8 cellular contexts compared by ENCODE assay signal in genomic region chr4:98479590-98479989, GRCh38.
DNase-seq lines count a peak whose midpoint lies in the region; ATAC-seq, FAIRE-seq and TF ChIP-seq lines count a peak whose summit lies in the region.
"Not testable (repeated sequence)": the region's sequence is repeated elsewhere in the genome, so short reads cannot be mapped to it uniquely, and the experiment has no call there.

No MANE protein-coding gene starts in this region.

- H3K27ac ChIP-seq in PC-3 (ENCODE audit: low read length) (peak overlapping the region; percentile 97), smooth muscle cell (ENCODE audit: low read depth) (peak overlapping the region; percentile 68)

- not testable (repeated sequence) for H3K27me3 Mint-ChIP-seq in activated CD4-positive, alpha-beta T cell treated with anti-CD3 and anti-CD28 coated beads for 36 hours; activated T-helper 1 cell treated with anti-CD3 and anti-CD28 coated beads, Interleukin-12 subunit alpha, Interleukin-12 subunit beta, Interleukin-2, Interleukin-4 antibody, amounts not matched to agents 30 ng/mL and 10 ng/mL and 1 ng/mL, durations not matched to agents 14 hours and 24 hours and 36 hours (ENCODE audit: insufficient read depth)

- not testable (repeated sequence) for ATAC-seq in PC-3; activated CD4-positive, alpha-beta T cell treated with anti-CD3 and anti-CD28 coated beads for 36 hours

- intact Hi-C loops in PC-3 (cut with micrococcal nuclease); activated CD4-positive, alpha-beta T cell treated with anti-CD3 and anti-CD28 coated beads for 36 hours (cut with DNase I, micrococcal nuclease); activated T-helper 1 cell treated with anti-CD3 and anti-CD28 coated beads, Interleukin-12 subunit alpha, Interleukin-12 subunit beta, Interleukin-2, Interleukin-4 antibody, amounts not matched to agents 30 ng/mL and 10 ng/mL and 1 ng/mL, durations not matched to agents 14 hours and 24 hours and 36 hours (cut with micrococcal nuclease): not testable (repeated sequence)

- peaks cover 45% of the 10 kb centered on the region for H3K36me3 Mint-ChIP-seq in activated CD4-positive, alpha-beta T cell treated with anti-CD3 and anti-CD28 coated beads for 36 hours (ENCODE audit: low read depth)
- H3K36me3 Mint-ChIP-seq in activated T-helper 1 cell treated with anti-CD3 and anti-CD28 coated beads, Interleukin-12 subunit alpha, Interleukin-12 subunit beta, Interleukin-2, Interleukin-4 antibody, amounts not matched to agents 30 ng/mL and 10 ng/mL and 1 ng/mL, durations not matched to agents 14 hours and 24 hours and 36 hours (ENCODE audit: low read depth): peaks cover 39% of the 10 kb centered on the region

- TF ChIP-seq EP300 in Ishikawa (IDR thresholded peaks at IDR 0.05; ENCODE audit: borderline replicate concordance): peak; percentile 41; the same call in 1 of the 2 replicates

- not testable (repeated sequence) for BruUV-seq in PC-3 (replicated peaks; lab: Mats Ljungman, UMichigan)

- H3K9me2 ChIP-seq in PC-3 (replicated peaks; ENCODE audit: low read length): not testable (repeated sequence)

- H3K4me3 ChIP-seq in PC-3 (ENCODE audit: low read length): peak overlapping the region; percentile 53
- H3K4me3 ChIP-seq in bronchial epithelial cell (ENCODE audit: low read depth, low read length); smooth muscle cell: not testable (repeated sequence)

- H3K27me3 ChIP-seq in PC-3 (ENCODE audit: low read length); bronchial epithelial cell (ENCODE audit: control insufficient read depth, insufficient read depth, low read length); smooth muscle cell (ENCODE audit: low read depth): not testable (repeated sequence)

- H3K9me3 Mint-ChIP-seq in activated CD4-positive, alpha-beta T cell treated with anti-CD3 and anti-CD28 coated beads for 36 hours (ENCODE audit: low read depth); activated T-helper 1 cell treated with anti-CD3 and anti-CD28 coated beads, Interleukin-12 subunit alpha, Interleukin-12 subunit beta, Interleukin-2, Interleukin-4 antibody, amounts not matched to agents 30 ng/mL and 10 ng/mL and 1 ng/mL, durations not matched to agents 14 hours and 24 hours and 36 hours: not testable (repeated sequence)

- DNase-seq in ELR (ENCODE audit: low read depth): peak; percentile 24
- peak; percentile 76 for DNase-seq in PC-3
- DNase-seq in activated CD4-positive, alpha-beta T cell treated with anti-CD3 and anti-CD28 coated beads for 36 hours; activated T-helper 1 cell treated with anti-CD3 and anti-CD28 coated beads, Interleukin-12 subunit alpha, Interleukin-12 subunit beta, Interleukin-2, Interleukin-4 antibody, amounts not matched to agents 30 ng/mL and 10 ng/mL and 1 ng/mL, durations not matched to agents 14 hours and 24 hours and 36 hours (ENCODE audit: low spot score); smooth muscle cell (lab: John Stamatoyannopoulos, UW; ENCODE audit: unreplicated experiment): not testable (repeated sequence)
- DNase-seq in bronchial epithelial cell (ENCODE audit: low read depth): peak; percentile 85
- DNase-seq in kidney tubule cell (ENCODE audit: low spot score): peak; percentile 22

- H2AFZ ChIP-seq in PC-3 (ENCODE audit: low read length); smooth muscle cell (ENCODE audit: low read depth): not testable (repeated sequence)

- WGBS in smooth muscle cell (ENCODE audit: low lambda C conversion rate): 21% methylated on average over 2 of the region's 2 CpGs

- not testable (repeated sequence) for H4K20me1 ChIP-seq in PC-3 (ENCODE audit: low read length); smooth muscle cell (ENCODE audit: low read depth)

- CTCF ChIA-PET in PC-3 (lab: Charles Lee); activated CD4-positive, alpha-beta T cell treated with anti-CD3 and anti-CD28 coated beads for 36 hours (lab: Charles Lee): not testable (repeated sequence)

- peaks cover 41% of the 10 kb centered on the region for H3K79me2 ChIP-seq in PC-3 (ENCODE audit: low read length)
- peaks cover 35% of the 10 kb centered on the region for H3K79me2 ChIP-seq in smooth muscle cell (ENCODE audit: low read depth)

- not testable (repeated sequence) for H3K9me3 ChIP-seq in PC-3 (ENCODE audit: low read length); smooth muscle cell (replicated peaks; ENCODE audit: low read depth)

- peaks cover 63% of the 10 kb centered on the region for H3K4me1 Mint-ChIP-seq in activated CD4-positive, alpha-beta T cell treated with anti-CD3 and anti-CD28 coated beads for 36 hours
- H3K4me1 Mint-ChIP-seq in activated T-helper 1 cell treated with anti-CD3 and anti-CD28 coated beads, Interleukin-12 subunit alpha, Interleukin-12 subunit beta, Interleukin-2, Interleukin-4 antibody, amounts not matched to agents 30 ng/mL and 10 ng/mL and 1 ng/mL, durations not matched to agents 14 hours and 24 hours and 36 hours (ENCODE audit: low read depth): peaks cover 81% of the 10 kb centered on the region

- POLR2A ChIA-PET in PC-3 (lab: Charles Lee; ENCODE audit: unreplicated experiment); activated CD4-positive, alpha-beta T cell treated with anti-CD3 and anti-CD28 coated beads for 36 hours (lab: Charles Lee): not testable (repeated sequence)

- not testable (repeated sequence) for H3K4me3 Mint-ChIP-seq in activated CD4-positive, alpha-beta T cell treated with anti-CD3 and anti-CD28 coated beads for 36 hours; activated T-helper 1 cell treated with anti-CD3 and anti-CD28 coated beads, Interleukin-12 subunit alpha, Interleukin-12 subunit beta, Interleukin-2, Interleukin-4 antibody, amounts not matched to agents 30 ng/mL and 10 ng/mL and 1 ng/mL, durations not matched to agents 14 hours and 24 hours and 36 hours

- H3K9ac ChIP-seq in PC-3 (ENCODE audit: low read length): peak overlapping the region; percentile 58
- H3K9ac ChIP-seq in smooth muscle cell (ENCODE audit: low read depth): not testable (repeated sequence)

- H3K36me3 ChIP-seq in PC-3 (ENCODE audit: low read depth, low read length): peaks cover 25% of the 10 kb centered on the region
- H3K36me3 ChIP-seq in bronchial epithelial cell (ENCODE audit: control insufficient read depth, insufficient read depth, low read length); smooth muscle cell (ENCODE audit: low read depth): not testable (repeated sequence)

- H3K4me2 ChIP-seq in PC-3 (ENCODE audit: low read length) (peak overlapping the region; percentile 86), smooth muscle cell (peak overlapping the region; percentile 51)

- H3K4me1 ChIP-seq in PC-3 (ENCODE audit: insufficient read depth, low read length) (peaks cover 77% of the 10 kb centered on the region), smooth muscle cell (ENCODE audit: low read depth) (peaks cover 15% of the 10 kb centered on the region)

- peak overlapping the region; percentile 45 for H3K27ac Mint-ChIP-seq in activated CD4-positive, alpha-beta T cell treated with anti-CD3 and anti-CD28 coated beads for 36 hours
- H3K27ac Mint-ChIP-seq in activated T-helper 1 cell treated with anti-CD3 and anti-CD28 coated beads, Interleukin-12 subunit alpha, Interleukin-12 subunit beta, Interleukin-2, Interleukin-4 antibody, amounts not matched to agents 30 ng/mL and 10 ng/mL and 1 ng/mL, durations not matched to agents 14 hours and 24 hours and 36 hours: peak overlapping the region; percentile 78

- not testable (repeated sequence) for H3F3A ChIP-seq in PC-3 (ENCODE audit: low read length, unreplicated experiment); smooth muscle cell (ENCODE audit: low read depth)

- not testable (repeated sequence) for TF ChIP-seq RAD21 in Ishikawa (IDR thresholded peaks at IDR 0.05; ENCODE audit: low read depth)

- peak; percentile 94 for FAIRE-seq in bronchial epithelial cell (lab: Jason Lieb, UNC)

- TF ChIP-seq CTCF in PC-3 (conservative IDR thresholded peaks at IDR 0.05; ENCODE audit: low read depth, low read length); bronchial epithelial cell (IDR thresholded peaks at IDR 0.05; ENCODE audit: insufficient read depth, low read length, severe bottlenecking); smooth muscle cell (IDR thresholded peaks at IDR 0.05; ENCODE audit: borderline replicate concordance, insufficient read depth, poor library complexity, severe bottlenecking): not testable (repeated sequence)

TF ChIP-seq in Ishikawa, 13 proteins besides CTCF, POLR2A, EP300 and RAD21:
- peak; percentile 48; the same call in 1 of the 2 replicates for TF ChIP-seq TCF12 (IDR thresholded peaks at IDR 0.05; ENCODE audit: low read depth)
- 0 out of 2 replicates have a peak, but pooled peaks have one; percentile 9 for TF ChIP-seq FOXM1 (IDR thresholded peaks at IDR 0.05; ENCODE audit: borderline replicate concordance, low read depth)
TF ChIP-seq in Ishikawa: peak in this region for 2; not testable (repeated sequence) for 11.
